ENCODE assay signal across 10 cellular contexts in genomic region chr5:169670769-169671525, GRCh38. TPM values are rescaled to one million over a fixed set of nuclear protein-coding genes. Genes with fewer than 3 reads are reported as not detected.
A peak's percentile ranks its signal among the peaks of the same experiment; 100 is the strongest.
DNase-seq lines count a peak whose midpoint lies in the region; ATAC-seq and TF ChIP-seq lines count a peak whose summit lies in the region.
"Had no signal": no experiment of that assay in that cellular context is flagged by ENCODE, and none has a peak within 500 bp of the region (broad histone marks: within the 10 kb centered on the region; RNA-seq: fewer than 3 reads in every experiment).

No MANE protein-coding gene starts in this region.

- no peak overlapping the region for H3K4me2 ChIP-seq in SK-N-SH

- WGBS in SK-N-SH (ENCODE audit: low lambda C conversion rate) = 93% methylated on average over 6 of the region's 6 CpGs

- H3K27me3 Mint-ChIP-seq in T-helper 1 cell treated with Interleukin-12 subunit alpha and Interleukin-12 subunit beta and Interleukin-4 antibody, amounts not matched to agents 30 μg/mL and 1 μg/mL, for 36 hours (ENCODE audit: low read depth) = no peaks in the 10 kb centered on the region

- intact Hi-C loops in left cardiac atrium (cut with DNase I) = no loop called here

- no peaks in the 10 kb centered on the region for H3K9me3 ChIP-seq in SK-N-SH

- POLR2A ChIA-PET in SK-N-SH (lab: Yijun Ruan, JAX) = no interaction called here

- H3K79me2 ChIP-seq in SK-N-SH (ENCODE audit: insufficient read depth) = no peaks in the 10 kb centered on the region

- H3K36me3 ChIP-seq in SK-N-SH (replicated peaks in 1 of 2; ENCODE audit: control insufficient read depth in 1 of 2, insufficient read depth in 2 of 2, low read length in 1 of 2) = no peaks in the 10 kb centered on the region

- no peaks in the 10 kb centered on the region for H3K9me3 Mint-ChIP-seq in T-helper 1 cell treated with Interleukin-12 subunit alpha and Interleukin-12 subunit beta and Interleukin-4 antibody, amounts not matched to agents 30 μg/mL and 1 μg/mL, for 36 hours

- H3K4me1 ChIP-seq in SK-N-SH (ENCODE audit: control insufficient read depth in 1 of 2, insufficient read depth in 2 of 2, low read depth in 1 of 2, low read length in 1 of 2) = peaks cover 11 to 13% of the 10 kb centered on the region in 2 experiments; a peak in 3 of 4 replicates

- peaks cover 14% of the 10 kb centered on the region for H3F3A ChIP-seq in SK-N-SH (replicated peaks; ENCODE audit: insufficient read depth)

- peak overlapping the region; percentile 92 for H3K27ac Mint-ChIP-seq in T-helper 1 cell treated with Interleukin-12 subunit alpha and Interleukin-12 subunit beta and Interleukin-4 antibody, amounts not matched to agents 30 μg/mL and 1 μg/mL, for 36 hours
- H3K27ac Mint-ChIP-seq: progenitor cell of endocrine pancreas had no signal

- no peaks in the 10 kb centered on the region for H3K27me3 ChIP-seq in SK-N-SH (ENCODE audit: insufficient read depth)

- peaks cover 41% of the 10 kb centered on the region for H3K4me1 Mint-ChIP-seq in T-helper 1 cell treated with Interleukin-12 subunit alpha and Interleukin-12 subunit beta and Interleukin-4 antibody, amounts not matched to agents 30 μg/mL and 1 μg/mL, for 36 hours (ENCODE audit: low read depth)

- peak overlapping the region; percentile 1 for H3K4me3 Mint-ChIP-seq in T-helper 1 cell treated with Interleukin-12 subunit alpha and Interleukin-12 subunit beta and Interleukin-4 antibody, amounts not matched to agents 30 μg/mL and 1 μg/mL, for 36 hours

- TF ChIP-seq CTCF in SK-N-SH (IDR thresholded peaks at IDR 0.05) = no peak

- peak; percentile 97 for ATAC-seq in GM18502 (IDR thresholded peaks at IDR 0.05; ENCODE audit: poor library complexity, unreplicated experiment)
- ATAC-seq in GM19438 (IDR thresholded peaks at IDR 0.05; ENCODE audit: low read depth, unreplicated experiment) = peak; percentile 96
- ATAC-seq in HG02973 (IDR thresholded peaks at IDR 0.05; ENCODE audit: unreplicated experiment) = peak; percentile 97
- no peak for ATAC-seq in left cardiac atrium

- TF ChIP-seq RAD21 in SK-N-SH (IDR thresholded peaks at IDR 0.05; ENCODE audit: low read length) = no peak

- CTCF ChIA-PET in SK-N-SH (lab: Yijun Ruan, JAX) = interaction anchor here (1.3 to 3.6 kb wide), 5 partner anchors 11 to 310 kb away, joined by 3 to 15 read pairs (median 4); partner anchors contain the start of gene INSYN2B

- no peak overlapping the region for H3K9ac ChIP-seq in SK-N-SH

- H3K27ac ChIP-seq in SK-N-SH (ENCODE audit: low read depth in 2 of 2, low read length in 1 of 2) = no peak overlapping the region

- no peak overlapping the region for H3K4me3 ChIP-seq in SK-N-SH (ENCODE audit: low read depth in 2 of 2, low read length in 1 of 2)

- DNase-seq in left cardiac atrium = no peak
- DNase-seq in SK-N-SH = no peak
- DNase-seq in DMS53 (lab: John Stamatoyannopoulos, UW) = no peak
- no peak for DNase-seq in activated CD4-positive, CD25-positive, alpha-beta regulatory T cell (lab: John Stamatoyannopoulos, UW)
- DNase-seq: islet precursor cell had no signal

- no peak overlapping the region for H2AFZ ChIP-seq in SK-N-SH (ENCODE audit: low read depth)

- peaks cover 42% of the 10 kb centered on the region for H3K36me3 Mint-ChIP-seq in T-helper 1 cell treated with Interleukin-12 subunit alpha and Interleukin-12 subunit beta and Interleukin-4 antibody, amounts not matched to agents 30 μg/mL and 1 μg/mL, for 36 hours (ENCODE audit: low read depth)

- no peaks in the 10 kb centered on the region for H3K9me2 ChIP-seq in SK-N-SH

- TF ChIP-seq EP300 in SK-N-SH (IDR thresholded peaks at IDR 0.05; ENCODE audit: borderline replicate concordance in 1 of 2, low read depth in 1 of 2, low read length in 1 of 2) = no peak

- no peaks in the 10 kb centered on the region for H4K20me1 ChIP-seq in SK-N-SH (ENCODE audit: insufficient read depth)

TF ChIP-seq in SK-N-SH, 30 proteins besides CTCF, POLR2A, EP300 and RAD21:
- no peak for TF ChIP-seq RXRA (IDR thresholded peaks at IDR 0.05; ENCODE audit: borderline replicate concordance, low read depth)
- TF ChIP-seq SMC3 (IDR thresholded peaks at IDR 0.05; ENCODE audit: low read depth, low read length) = no peak
- TF ChIP-seq ELF1 (IDR thresholded peaks at IDR 0.05) = no peak
- no peak for TF ChIP-seq SIN3A (IDR thresholded peaks at IDR 0.05; ENCODE audit: borderline replicate concordance, low read depth, low read length)
- no peak for TF ChIP-seq FOSL2 (IDR thresholded peaks at IDR 0.05; ENCODE audit: borderline replicate concordance, low read depth)
- TF ChIP-seq FOXM1 (IDR thresholded peaks at IDR 0.05; ENCODE audit: low read depth) = no peak
- no peak for TF ChIP-seq MAX (IDR thresholded peaks at IDR 0.05; ENCODE audit: low read depth)
- TF ChIP-seq RCOR1 (IDR thresholded peaks at IDR 0.05; ENCODE audit: low read length) = no peak
- TF ChIP-seq USF1 (IDR thresholded peaks at IDR 0.05; ENCODE audit: borderline replicate concordance, low read depth) = no peak

RNA-seq across cellular contexts. Expression of gene DOCK2, which starts 33.9 kb away (rescaled TPM):
- 10 to 100 TPM; 12.1 to 17.2 TPM for total RNA-seq in left cardiac atrium
- 3.8 and 5.2 TPM in 2 replicates for polyA plus RNA-seq in SK-N-SH (2012; rRNA removed)
- 5.2 and 5.4 TPM in 2 replicates for polyA plus RNA-seq in SK-N-SH (2012; cell fraction: cytosol; rRNA removed)
- polyA plus RNA-seq in SK-N-SH (2012; cell fraction: nucleus; rRNA removed) = 5.7 and 7.1 TPM in 2 replicates
- total RNA-seq: progenitor cell of endocrine pancreas had no signal

Comparison
In these comparisons a context has a peak if more than half of its experiments do, and no peak if none do; other contexts are left out.
1. ATAC-seq: peak in GM18502 (single experiment), GM19438 (single experiment) and HG02973 (single experiment); none in left cardiac atrium (0 of 2).